Comparison of ENCODE assay signal across 21 cellular contexts in the genomic region with DNA sequence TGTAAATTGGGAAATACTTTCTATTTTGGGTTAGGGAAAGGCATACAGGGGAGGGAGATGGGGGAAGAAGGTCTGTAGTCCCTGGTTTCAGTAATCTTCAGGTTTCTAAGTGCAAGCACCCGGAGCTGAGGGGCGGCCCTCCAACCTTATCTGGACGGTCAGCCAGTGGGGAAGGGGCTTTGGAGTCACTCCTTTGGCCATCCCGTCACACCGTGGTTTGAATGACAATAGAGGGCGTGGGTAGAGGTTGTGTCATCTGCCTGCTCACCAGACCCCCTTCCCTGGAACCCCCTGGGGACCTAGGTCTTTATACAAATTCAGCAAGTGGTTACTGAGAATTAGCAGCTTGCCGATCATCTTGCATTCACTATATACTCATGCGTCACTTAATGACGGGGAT. TPM values are rescaled to one million over a fixed set of nuclear protein-coding genes. Genes with fewer than 3 reads are reported as not detected.
DNase-seq lines count a peak whose midpoint lies in the region; ATAC-seq, FAIRE-seq and TF ChIP-seq lines count a peak whose summit lies in the region.
"Had no signal": no experiment of that assay in that cellular context is flagged by ENCODE, and none has a peak within 500 bp of the region (broad histone marks: within the 10 kb centered on the region; RNA-seq: fewer than 3 reads in every experiment).

No MANE protein-coding gene starts in this region.

- no peaks in the 10 kb centered on the region for H3K36me3 ChIP-seq in osteoblast (ENCODE audit: insufficient read depth, low read length)
- H3K36me3 ChIP-seq in BE2C = no peaks in the 10 kb centered on the region

- H3K27ac Mint-ChIP-seq in HFFc6 = peak overlapping the region; percentile 59
- no peak overlapping the region for H3K27ac Mint-ChIP-seq in stimulated activated naive CD8-positive, alpha-beta T cell treated with anti-CD3 and anti-CD28 coated beads, Interleukin-15, amount 100 ng/mL, for 72 hours
- H3K27ac Mint-ChIP-seq: CD8-positive, alpha-beta T cell; T-helper 2 cell treated with Interferon-gamma antibody and Interleukin-4, amounts not matched to agents 5 μg/mL and 100 μg/mL, for 36 hours had no signal

- DNase-seq in A549 (ENCODE audit: low read depth in 1 of 2, low spot score in 1 of 2) (no peak), HFFc6 (no peak), caudate nucleus (lab: John Stamatoyannopoulos, UW) (no peak), osteoblast (ENCODE audit: insufficient read length, low spot score, missing footprints) (no peak), BE2C (no peak), retina (no peak), OCI-M1 (lab: John Stamatoyannopoulos, UW) (no peak)
- DNase-seq in stimulated activated naive CD8-positive, alpha-beta T cell treated with anti-CD3 and anti-CD28 coated beads, Interleukin-15, amount 100 ng/mL, for 72 hours = no peak
- DNase-seq: activated CD4-positive, alpha-beta T cell treated with anti-CD3 and anti-CD28 coated beads for 1 hour; activated naive CD4-positive, alpha-beta T cell treated with Interleukin-2 at 50 U/mL for 16 hours; CD8-positive, alpha-beta T cell; cortex of kidney; DND-41; natural killer cell; NCI-H1694 treated with DMSO at 0.1 percent for 48 hours; NCI-H345; NK-92 treated with Interleukin-12 subunit alpha and Interleukin-12 subunit beta, amount 100 ng/mL, for 24 hours; SHP77; stimulated activated naive CD8-positive, alpha-beta T cell treated with anti-CD3 and anti-CD28 coated beads, Interleukin-15, Interleukin-2, amounts not matched to agents 100 U/mL and 50 U/mL, for 24 hours had no signal

- no peak overlapping the region for H3K4me3 ChIP-seq in A549
- H3K4me3 ChIP-seq in osteoblast (ENCODE audit: insufficient read depth, low read length) = no peak overlapping the region
- H3K4me3 ChIP-seq in BE2C (ENCODE audit: low read depth, low read length) = no peak overlapping the region

- WGBS in A549 (ENCODE audit: missing lambda C conversion rate) = 90% methylated on average over 9 of the region's 9 CpGs

- H3K27ac ChIP-seq in A549 = no peak overlapping the region
- peak overlapping the region; percentile 75 for H3K27ac ChIP-seq in caudate nucleus (ENCODE audit: low read depth, low read length)
- H3K27ac ChIP-seq in osteoblast (ENCODE audit: low read depth, low read length) = peak overlapping the region; percentile 48

- H2AFZ ChIP-seq in osteoblast (ENCODE audit: low read length) = no peak overlapping the region

- peaks cover 56% of the 10 kb centered on the region for H4K20me1 ChIP-seq in osteoblast (ENCODE audit: insufficient read depth, low read length)

- H3K9me3 Mint-ChIP-seq in HFFc6 = no peaks in the 10 kb centered on the region
- no peaks in the 10 kb centered on the region for H3K9me3 Mint-ChIP-seq in stimulated activated naive CD8-positive, alpha-beta T cell treated with anti-CD3 and anti-CD28 coated beads, Interleukin-15, amount 100 ng/mL, for 72 hours
- H3K9me3 Mint-ChIP-seq: CD8-positive, alpha-beta T cell; natural killer cell; T-helper 2 cell treated with Interferon-gamma antibody and Interleukin-4, amounts not matched to agents 5 μg/mL and 100 μg/mL, for 36 hours had no signal

- H3K9me3 ChIP-seq in A549 (no peaks in the 10 kb centered on the region), osteoblast (ENCODE audit: low read depth, low read length) (no peaks in the 10 kb centered on the region), BE2C (no peaks in the 10 kb centered on the region)

- peaks cover 83% of the 10 kb centered on the region for H3K79me2 ChIP-seq in osteoblast (ENCODE audit: insufficient read depth, low read length)

- H3K27me3 Mint-ChIP-seq in HFFc6 (ENCODE audit: insufficient read depth) = no peaks in the 10 kb centered on the region; the same call in 1 of the 2 replicates
- no peaks in the 10 kb centered on the region for H3K27me3 Mint-ChIP-seq in stimulated activated naive CD8-positive, alpha-beta T cell treated with anti-CD3 and anti-CD28 coated beads, Interleukin-15, amount 100 ng/mL, for 72 hours

- no peak for TF ChIP-seq RAD21 in A549 (conservative IDR thresholded peaks at IDR 0.05 in 1 of 2, IDR thresholded peaks at IDR 0.05 in 1 of 2)

- H3K4me3 Mint-ChIP-seq in HFFc6 = no peak overlapping the region
- H3K4me3 Mint-ChIP-seq in stimulated activated naive CD8-positive, alpha-beta T cell treated with anti-CD3 and anti-CD28 coated beads, Interleukin-15, amount 100 ng/mL, for 72 hours = no peak overlapping the region
- H3K4me3 Mint-ChIP-seq: CD8-positive, alpha-beta T cell; natural killer cell; T-helper 2 cell treated with Interferon-gamma antibody and Interleukin-4, amounts not matched to agents 5 μg/mL and 100 μg/mL, for 36 hours had no signal

- POLR2A ChIA-PET in A549 (lab: Yijun Ruan, JAX) = no interaction called here

- FAIRE-seq in A549 (lab: Jason Lieb, UNC) = no peak
- FAIRE-seq: islet of Langerhans had no signal

- no peak for TF ChIP-seq EP300 in A549 (IDR thresholded peaks at IDR 0.05)

- peaks cover 67% of the 10 kb centered on the region for H3K4me1 Mint-ChIP-seq in HFFc6 (ENCODE audit: low read depth)
- H3K4me1 Mint-ChIP-seq in stimulated activated naive CD8-positive, alpha-beta T cell treated with anti-CD3 and anti-CD28 coated beads, Interleukin-15, amount 100 ng/mL, for 72 hours = peaks cover 69% of the 10 kb centered on the region

- H3K4me2 ChIP-seq in A549 (peak overlapping the region; percentile 30; the same call in 1 of the 3 replicates), osteoblast (ENCODE audit: insufficient read depth, low read length) (peak overlapping the region; percentile 51)

- H3K27me3 ChIP-seq in osteoblast (ENCODE audit: insufficient read depth, low read length) = no peaks in the 10 kb centered on the region
- no peaks in the 10 kb centered on the region for H3K27me3 ChIP-seq in BE2C

- no peak for TF ChIP-seq POLR2A in A549 (IDR thresholded peaks at IDR 0.05; ENCODE audit: low read length)

- TF ChIP-seq CTCF in A549 (IDR thresholded peaks at IDR 0.05) (no peak), HFFc6 (IDR thresholded peaks at IDR 0.05) (no peak), osteoblast (IDR thresholded peaks at IDR 0.05; ENCODE audit: extremely low read depth, low read depth, low read length) (no peak), BE2C (IDR thresholded peaks at IDR 0.05; ENCODE audit: low read depth, low read length) (no peak)

- CTCF ChIA-PET in A549 (lab: Yijun Ruan, JAX) = interaction anchor here (1.1 to 4.4 kb wide), 3 partner anchors 16 to 328 kb away, joined by 3 to 11 read pairs (median 5); no protein-coding TSS in a partner anchor

- H3K4me1 ChIP-seq in A549 = peaks cover 40% of the 10 kb centered on the region
- H3K4me1 ChIP-seq in osteoblast (ENCODE audit: insufficient read depth, low read length) = peaks cover 58% of the 10 kb centered on the region
- H3K4me1 ChIP-seq in BE2C = no peaks in the 10 kb centered on the region

- peaks cover 5% of the 10 kb centered on the region; the same call in 1 of the 2 replicates for H3K36me3 Mint-ChIP-seq in HFFc6 (ENCODE audit: low read depth)
- H3K36me3 Mint-ChIP-seq: natural killer cell had no signal

- ATAC-seq in A549 = no peak
- ATAC-seq in stimulated activated naive CD8-positive, alpha-beta T cell treated with anti-CD3 and anti-CD28 coated beads, Interleukin-15, amount 100 ng/mL, for 72 hours = no peak
- ATAC-seq: CD8-positive, alpha-beta T cell had no signal

TF ChIP-seq in A549, 52 proteins besides CTCF, POLR2A, EP300 and RAD21:
- TF ChIP-seq EHMT2 (IDR thresholded peaks at IDR 0.05; ENCODE audit: low read depth) (no peak), CBX2 (IDR thresholded peaks at IDR 0.05; ENCODE audit: borderline replicate concordance, low read depth) (no peak), ESRRA (IDR thresholded peaks at IDR 0.05; ENCODE audit: borderline replicate concordance, low read length) (no peak), RFX5 (IDR thresholded peaks at IDR 0.05) (no peak), GATA3 (IDR thresholded peaks at IDR 0.05; ENCODE audit: borderline replicate concordance) (no peak), BHLHE40 (IDR thresholded peaks at IDR 0.05; ENCODE audit: low read depth, low read length) (no peak), KDM1A (IDR thresholded peaks at IDR 0.05; ENCODE audit: low read depth) (no peak), ZC3H11A (IDR thresholded peaks at IDR 0.05) (no peak), PHF8 (IDR thresholded peaks at IDR 0.05; ENCODE audit: borderline replicate concordance, low read depth) (no peak), ZSCAN20 (CRISPR knock-in tag; IDR thresholded peaks at IDR 0.05) (no peak), MAFK (IDR thresholded peaks at IDR 0.05; ENCODE audit: partially characterized antibody) (no peak), HOXA7 (CRISPR knock-in tag; IDR thresholded peaks at IDR 0.05) (no peak), HDAC2 (IDR thresholded peaks at IDR 0.05) (no peak), MYC (IDR thresholded peaks at IDR 0.05; ENCODE audit: borderline replicate concordance, low read length) (no peak), TP53 (CRISPR knock-in tag; IDR thresholded peaks at IDR 0.05) (no peak), NFE2L2 (conservative IDR thresholded peaks at IDR 0.05; ENCODE audit: low read length) (no peak), CHD2 (IDR thresholded peaks at IDR 0.05; ENCODE audit: low read length, partially characterized antibody) (no peak)

RNA-seq across cellular contexts. Expression of a gene that starts 29.0 kb away (rescaled TPM):
- 9.0 and 11.5 TPM in 2 replicates for polyA plus RNA-seq in A549 (2011; rRNA removed)
- polyA plus RNA-seq in A549 (2012; cell fraction: cytosol; rRNA removed) = 6.3 and 8.9 TPM in 2 replicates
- 16.9 and 20.7 TPM in 2 replicates for polyA plus RNA-seq in A549 (2012; cell fraction: nucleus; rRNA removed)
- 9.5 to 10.1 TPM (median 10.0 TPM) in 3 replicates for polyA plus RNA-seq in A549 (2017; fragmentation: RNase III; extraction: RNeasy Plus Mini Kit Qiagen cat#74134 plus additional on column Dnase treatment)
- polyA minus RNA-seq in A549 (2011; rRNA and poly(A)+ RNA removed) = 20.5 and 22.2 TPM in 2 replicates
- 10 to 100 TPM; 14.0 to 16.7 (median 15.1) TPM for total RNA-seq in HFFc6 (2021; fragmentation: NEBNext Ultra II Directional; extraction: Animal tissue kit (Norgen Biotek cat#: 25700))
- total RNA-seq in osteoblast = 18.0 and 21.4 TPM in 2 replicates
- polyA plus RNA-seq in BE2C (2012; ENCODE audit: insufficient read depth, insufficient read length, low read depth) = 4.6 TPM

Comparison
In these comparisons a context has a peak if more than half of its experiments do, and no peak if none do; other contexts are left out.
1. H3K27ac ChIP-seq: peak in caudate nucleus (single experiment) and osteoblast (single experiment); none in A549 (0 of 2).